In genomic region chr17:48740537-48740936, GRCh38 we compare ENCODE assay signal across 8 cellular contexts. TPM values are rescaled to one million over a fixed set of nuclear protein-coding genes. Genes with fewer than 3 reads are reported as not detected.
"Had no signal": no experiment of that assay in that cellular context is flagged by ENCODE, and none has a peak within 500 bp of the region (broad histone marks: within the 10 kb centered on the region; RNA-seq: fewer than 3 reads in every experiment).

No MANE protein-coding gene starts in this region.

- H3K27ac ChIP-seq: GM23248 had no signal

- DNase-seq: GM23248, GOT3, H9, HCEC 1CT, IMR-90 had no signal

- FAIRE-seq: H54, HTR-8/SVneo, K562 had no signal

- H3K4me3 ChIP-seq: GM23248, K562 had no signal

RNA-seq across cellular contexts. Expression of gene HOXB13, which starts 12.0 kb away (rescaled TPM):
- polyA plus RNA-seq: GM23248, IMR-90, K562 had no signal

RNA-seq across cellular contexts. Expression of gene PRAC2, which starts 17.6 kb away (rescaled TPM):
- polyA plus RNA-seq: GM23248, IMR-90, K562 had no signal

RNA-seq across cellular contexts. Expression of gene PRAC1, which starts 18.2 kb away (rescaled TPM):
- polyA plus RNA-seq: GM23248, IMR-90, K562 had no signal
